1 cellular context compared by ENCODE assay signal in the genomic region with DNA sequence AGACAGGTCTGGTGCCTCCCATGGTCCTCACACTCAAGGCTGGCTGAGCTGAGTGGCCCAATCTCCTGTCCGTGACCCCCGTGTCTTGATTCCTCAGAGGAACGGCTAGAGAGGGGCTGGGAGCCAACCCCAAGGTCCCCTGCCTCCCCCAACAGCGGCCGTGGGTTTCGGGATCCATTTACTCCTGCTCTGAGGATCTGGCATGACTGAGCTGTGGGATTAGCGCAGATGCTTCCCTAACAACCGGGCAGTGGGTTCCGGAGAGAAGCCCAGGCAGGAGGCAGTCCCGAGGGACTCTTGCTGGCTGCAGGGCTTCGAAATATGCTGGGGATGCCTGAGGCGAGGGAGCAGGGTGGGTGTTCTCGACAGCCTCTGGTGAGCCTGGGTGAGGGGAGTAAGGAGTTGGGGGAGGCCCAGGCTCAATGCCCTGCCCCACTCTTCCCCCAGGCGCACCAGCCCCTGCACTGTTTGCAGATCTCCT.
TF ChIP-seq lines count a peak whose summit lies in the region.

No MANE protein-coding gene starts in this region.

TF ChIP-seq in H1, 55 proteins besides CTCF, POLR2A, EP300 and RAD21:
- TF ChIP-seq KDM4A (IDR thresholded peaks at IDR 0.05; ENCODE audit: low read depth, low read length, severe bottlenecking) (no peak), GABPA (IDR thresholded peaks at IDR 0.05; ENCODE audit: borderline replicate concordance, insufficient read depth, low read length) (no peak), TCF12 (IDR thresholded peaks at IDR 0.05; ENCODE audit: low read depth, low read length) (no peak), BRCA1 (IDR thresholded peaks at IDR 0.05; ENCODE audit: low read depth, low read length) (no peak), TAF1 (IDR thresholded peaks at IDR 0.05; ENCODE audit: low read depth, low read length) (no peak), EGR1 (IDR thresholded peaks at IDR 0.05; ENCODE audit: borderline replicate concordance, low read depth, low read length) (no peak), CTBP2 (IDR thresholded peaks at IDR 0.05; ENCODE audit: borderline replicate concordance, insufficient read depth, insufficient read length, low read length) (no peak), SP2 (IDR thresholded peaks at IDR 0.05; ENCODE audit: low read length) (no peak), KDM1A (IDR thresholded peaks at IDR 0.05; ENCODE audit: borderline replicate concordance, low read length) (no peak), TBP (IDR thresholded peaks at IDR 0.05; ENCODE audit: low read depth, low read length) (no peak), CEBPB (IDR thresholded peaks at IDR 0.05; ENCODE audit: low read depth, low read length) (no peak), POU5F1 (IDR thresholded peaks at IDR 0.05; ENCODE audit: low read depth, low read length) (no peak), MAFK (IDR thresholded peaks at IDR 0.05; ENCODE audit: low read depth, low read length) (no peak), JUND (IDR thresholded peaks at IDR 0.05; ENCODE audit: low read length) (no peak)
